Comparison of ENCODE assay signal across 17 cellular contexts in genomic region chr4:76532810-76533209, GRCh38.
"Had no signal": no experiment of that assay in that cellular context is flagged by ENCODE, and none has a peak within 500 bp of the region (broad histone marks: within the 10 kb centered on the region; RNA-seq: fewer than 3 reads in every experiment).

No MANE protein-coding gene starts in this region.

- H3K9ac ChIP-seq: neural progenitor cell had no signal

- H3K27ac ChIP-seq: coronary artery, neural progenitor cell, right lobe of liver had no signal

- H2AFZ ChIP-seq: neural progenitor cell had no signal

- ATAC-seq: activated CD4-positive, alpha-beta T cell treated with anti-CD3 and anti-CD28 coated beads for 36 hours; activated T-cell treated with anti-CD3 and anti-CD28 coated beads, Interleukin-2, amount 50 U/mL, for 4 hours; right lobe of liver; stimulated activated memory B cell treated with anti-CD40 and anti-IgM and Interleukin-4, amounts not matched to agents 10 μg/mL and 1 μg/mL and 100 μg/mL, for 72 hours; T-helper 17 cell had no signal

- H3K9me3 ChIP-seq: esophagus muscularis mucosa, right lobe of liver had no signal

- DNase-seq: activated B cell treated with CpG ODN at 0.5 μM for 24 hours; activated CD4-positive, alpha-beta T cell treated with anti-CD3 and anti-CD28 coated beads for 36 hours; activated CD4-positive, alpha-beta T cell treated with anti-CD3 and anti-CD28 coated beads, Interleukin-2, amount 50 U/mL, for 4 hours; activated CD8-positive, alpha-beta memory T cell treated with anti-CD3 and anti-CD28 coated beads, Interleukin-2, amount 50 U/mL, for 48 hours; activated naive CD4-positive, alpha-beta T cell; activated T-cell treated with anti-CD3 and anti-CD28 coated beads, Interleukin-2, amount 50 U/mL, for 4 hours; cerebellar nuclear complex; mesenchymal stem cell; naive B cell; right lobe of liver; stimulated activated CD4-positive, alpha-beta T cell treated with anti-CD3 and anti-CD28 coated beads, Interleukin-15, amount 100 ng/mL, for 24 hours; T-helper 17 cell had no signal

- H3K36me3 ChIP-seq: esophagus muscularis mucosa, neural progenitor cell, right lobe of liver had no signal

- H3K4me2 ChIP-seq: neural progenitor cell, smooth muscle cell had no signal

- H3K4me3 ChIP-seq: coronary artery, esophagus muscularis mucosa, neural progenitor cell, right lobe of liver, smooth muscle cell had no signal

- H3K27me3 ChIP-seq: esophagus muscularis mucosa, neural progenitor cell, right lobe of liver had no signal
